Comparison of ENCODE assay signal across 20 cellular contexts in genomic region chr5:71589903-71590302, GRCh38. TPM values are rescaled to one million over a fixed set of nuclear protein-coding genes. Genes with fewer than 3 reads are reported as not detected.
DNase-seq lines count a peak whose midpoint lies in the region; ATAC-seq, FAIRE-seq and TF ChIP-seq lines count a peak whose summit lies in the region.
"Had no signal": no experiment of that assay in that cellular context is flagged by ENCODE, and none has a peak within 500 bp of the region (broad histone marks: within the 10 kb centered on the region; RNA-seq: fewer than 3 reads in every experiment).

No MANE protein-coding gene starts in this region.

- H3K4me3 Mint-ChIP-seq in activated CD4-positive, alpha-beta T cell treated with anti-CD3 and anti-CD28 coated beads, Interleukin-2, amount 10 ng/mL, durations not matched to agents 7 days and 5 days, result no peak overlapping the region

- no peaks in the 10 kb centered on the region for H3K27me3 ChIP-seq in H1 (replicated peaks in 1 of 4; ENCODE audit: control insufficient read depth in 3 of 4, extremely low read depth in 1 of 4, insufficient read depth in 3 of 4, low read length in 3 of 4)

- no peak overlapping the region for H2BK5ac ChIP-seq in H1 (ENCODE audit: low read depth, low read length)

- TF ChIP-seq CTCF in GM13976 (IDR thresholded peaks at IDR 0.05; ENCODE audit: borderline replicate concordance, control extremely low read depth, extremely low read depth, insufficient read depth, missing control alignments) (no peak), OCI-LY7 (conservative IDR thresholded peaks at IDR 0.05; ENCODE audit: low read length) (no peak), H1 (IDR thresholded peaks at IDR 0.05; ENCODE audit: control extremely low read depth in 1 of 3, insufficient read depth in 1 of 3, low read depth in 1 of 3, low read length in 3 of 3) (no peak), RWPE1 (conservative IDR thresholded peaks at IDR 0.05; ENCODE audit: low read depth) (no peak)

- WGBS in H1 (ENCODE audit: extremely low coverage in 1 of 2, insufficient coverage in 1 of 2, insufficient read length in 1 of 2, insufficient replicate concordance in 2 of 2, low coverage in 1 of 2, low lambda C conversion rate in 2 of 2, missing lambda C conversion rate in 1 of 2), 2 experiments, result 97% methylated on average over 2 of the region's 2 CpGs; no CpG with 5 or more reads in 1 of the 2 experiments

- H4K20me1 ChIP-seq in OCI-LY7 (ENCODE audit: insufficient read depth, low read length), result no peaks in the 10 kb centered on the region
- H4K20me1 ChIP-seq in H1 (replicated peaks in 1 of 2; ENCODE audit: control insufficient read depth in 1 of 2, insufficient read depth in 2 of 2, low read length in 2 of 2), result peaks cover 0 to 2% of the 10 kb centered on the region in 2 experiments

- H3K4me3 ChIP-seq in OCI-LY7 (ENCODE audit: low read depth, low read length, poor library complexity, severe bottlenecking), result no peak overlapping the region
- no peak overlapping the region for H3K4me3 ChIP-seq in H1 (ENCODE audit: extremely low read depth in 1 of 4, insufficient read depth in 2 of 4, low read depth in 3 of 4, low read length in 4 of 4)

- no peak overlapping the region for H3K4ac ChIP-seq in H1 (replicated peaks; ENCODE audit: insufficient read length, low read depth, low read length)

- H3K9me3 ChIP-seq in OCI-LY7 (ENCODE audit: low read length) (no peaks in the 10 kb centered on the region), H1 (ENCODE audit: insufficient read depth in 2 of 2, low read depth in 1 of 2, low read length in 1 of 2) (no peaks in the 10 kb centered on the region)

- in situ Hi-C loops in GM13976 (cut with MboI; ENCODE audit: low sequenced_read_pairs, unreplicated experiment), result no loop called here

- no peak overlapping the region for H2BK20ac ChIP-seq in H1 (ENCODE audit: low read length)

- no peak overlapping the region for H3K14ac ChIP-seq in H1 (ENCODE audit: insufficient read length)

- H3K23me2 ChIP-seq in H1 (ENCODE audit: low read depth, low read length), result peaks cover 6% of the 10 kb centered on the region

- H3K9me2 ChIP-seq in OCI-LY7 (ENCODE audit: insufficient read depth, low read length), result no peaks in the 10 kb centered on the region

- H3K79me1 ChIP-seq in H1 (ENCODE audit: low read depth, low read length), result no peaks in the 10 kb centered on the region; the same call in 1 of the 2 replicates

- POLR2A ChIA-PET in activated CD4-positive, alpha-beta T cell treated with anti-CD3 and anti-CD28 coated beads, Interleukin-2, amount 10 ng/mL, durations not matched to agents 7 days and 5 days (lab: Charles Lee), result no interaction called here
- POLR2A ChIA-PET in OCI-LY7 (lab: Charles Lee) (interaction anchor here (0.6 to 1.1 kb wide), 3 partner anchors 10 to 721 kb away, joined by 3 to 4 read pairs (median 4); no protein-coding TSS in a partner anchor), H1 (lab: Charles Lee; ENCODE audit: partially characterized antibody) (interaction anchor here (1.0 kb wide), 1 partner anchor 11 kb away, joined by 3 read pairs; no protein-coding TSS in a partner anchor), RWPE1 (lab: Yijun Ruan, JAX; ENCODE audit: low non-redundant PET) (no interaction called here)

- no peak overlapping the region for H4K8ac ChIP-seq in H1 (ENCODE audit: extremely low read depth, insufficient read depth, low read length)

- H3K36me3 ChIP-seq in OCI-LY7 (ENCODE audit: insufficient read depth, low read length) (peaks cover 15% of the 10 kb centered on the region), H1 (ENCODE audit: control insufficient read depth in 2 of 4, insufficient read depth in 4 of 4, low read length in 3 of 4) (peaks cover 0 to 5% (median 2%) of the 10 kb centered on the region in 4 experiments; a peak in 2 of 8 replicates)
- H3K36me3 ChIP-seq: WERI-Rb-1 had no signal

- no peak overlapping the region for H3K18ac ChIP-seq in H1 (ENCODE audit: extremely low read depth, low read length)

- intact Hi-C loops in OCI-LY7 (cut with micrococcal nuclease; ENCODE audit: unreplicated experiment), result no loop called here

- no peak overlapping the region for H4K91ac ChIP-seq in H1 (replicated peaks; ENCODE audit: insufficient read length, low read length)

- no peak overlapping the region for H2BK12ac ChIP-seq in H1 (ENCODE audit: low read depth, low read length)

- H2BK120ac ChIP-seq in H1 (replicated peaks; ENCODE audit: low read depth, low read length), result no peak overlapping the region

- no peak for TF ChIP-seq RAD21 in H1 (IDR thresholded peaks at IDR 0.05 in 1 of 2, conservative IDR thresholded peaks at IDR 0.05 in 1 of 2; ENCODE audit: low read depth in 2 of 2, low read length in 2 of 2)

- no peak overlapping the region for H2AK5ac ChIP-seq in H1 (ENCODE audit: low read depth, low read length)

- peak overlapping the region; percentile 15; the same call in 1 of the 2 replicates for H3K4me2 ChIP-seq in OCI-LY7 (ENCODE audit: low read length)
- no peak overlapping the region for H3K4me2 ChIP-seq in H1 (ENCODE audit: insufficient read depth in 1 of 2, low read depth in 2 of 2, low read length in 2 of 2)

- peaks cover 35% of the 10 kb centered on the region for H3K4me1 Mint-ChIP-seq in activated CD4-positive, alpha-beta T cell treated with anti-CD3 and anti-CD28 coated beads, Interleukin-2, amount 10 ng/mL, durations not matched to agents 7 days and 5 days

- ATAC-seq in GM21717 (IDR thresholded peaks at IDR 0.05; ENCODE audit: unreplicated experiment) (no peak), GM18907 (IDR thresholded peaks at IDR 0.05; ENCODE audit: unreplicated experiment) (no peak)
- ATAC-seq: right cardiac atrium had no signal

- no peak overlapping the region for H3K56ac ChIP-seq in H1 (replicated peaks; ENCODE audit: insufficient read length, low read depth, low read length)

- TF ChIP-seq POLR2A in H1 (IDR thresholded peaks at IDR 0.05; ENCODE audit: control extremely low read depth in 1 of 2, low read depth in 2 of 2, low read length in 2 of 2), result no peak

- no peak overlapping the region for H2BK15ac ChIP-seq in H1 (ENCODE audit: low read length)

- H3K27me3 Mint-ChIP-seq in activated CD4-positive, alpha-beta T cell treated with anti-CD3 and anti-CD28 coated beads, Interleukin-2, amount 10 ng/mL, durations not matched to agents 7 days and 5 days, result no peaks in the 10 kb centered on the region
- H3K27me3 Mint-ChIP-seq: CD8-positive, alpha-beta memory T cell; central memory CD8-positive, alpha-beta T cell had no signal

- no peak overlapping the region for H3K23ac ChIP-seq in H1 (ENCODE audit: insufficient read length)

- H4K5ac ChIP-seq in H1 (ENCODE audit: insufficient read length, low read depth, low read length), result no peak overlapping the region

- H2AFZ ChIP-seq in OCI-LY7 (ENCODE audit: low read length) (no peak overlapping the region), H1 (ENCODE audit: low read length) (no peak overlapping the region)

- no peak for DNase-seq in activated CD4-positive, alpha-beta T cell treated with anti-CD3 and anti-CD28 coated beads, Interleukin-2, amount 10 ng/mL, durations not matched to agents 7 days and 5 days
- DNase-seq in activated CD4-positive, alpha-beta T cell treated with anti-CD3 and anti-CD28 coated beads, Interleukin-2, amount 50 U/mL, for 4 hours, result no peak
- DNase-seq in GM13976 (ENCODE audit: low spot score), result peak; percentile 47
- DNase-seq in OCI-LY7 (ENCODE audit: low spot score), result no peak
- no peak for DNase-seq in H1 (ENCODE audit: low read depth in 1 of 2, low spot score in 2 of 2)
- no peak for DNase-seq in RWPE1 (ENCODE audit: low spot score)
- DNase-seq: activated CD8-positive, alpha-beta memory T cell treated with anti-CD3 and anti-CD28 coated beads, Interleukin-2, amount 50 U/mL, for 4 hours; CD8-positive, alpha-beta memory T cell; EL; islet precursor cell; mesendoderm; NCI-H2029 treated with DMSO at 0.1 percent for 48 hours; NCI-H526; right cardiac atrium; SW 1271; WERI-Rb-1 had no signal

- BruUV-seq in OCI-LY7 (replicated peaks; lab: Mats Ljungman, UMichigan), result no TSS peak

- no peaks in the 10 kb centered on the region for H3K9me3 Mint-ChIP-seq in activated CD4-positive, alpha-beta T cell treated with anti-CD3 and anti-CD28 coated beads, Interleukin-2, amount 10 ng/mL, durations not matched to agents 7 days and 5 days
- H3K9me3 Mint-ChIP-seq: CD8-positive, alpha-beta memory T cell; central memory CD8-positive, alpha-beta T cell had no signal

- CTCF ChIA-PET in activated CD4-positive, alpha-beta T cell treated with anti-CD3 and anti-CD28 coated beads, Interleukin-2, amount 10 ng/mL, durations not matched to agents 7 days and 5 days (lab: Charles Lee), result interaction anchor here (0.9 to 5.5 kb wide), 2 partner anchors 11 to 48 kb away, joined by 3 to 47 read pairs; no protein-coding TSS in a partner anchor
- CTCF ChIA-PET in OCI-LY7 (lab: Charles Lee; ENCODE audit: unreplicated experiment), result no interaction called here
- CTCF ChIA-PET in H1 (lab: Charles Lee; ENCODE audit: partially characterized antibody), result interaction anchor here (1.4 to 2.2 kb wide), 3 partner anchors 10 to 168 kb away, joined by 4 to 13 read pairs (median 4); no protein-coding TSS in a partner anchor
- CTCF ChIA-PET in RWPE1 (lab: Yijun Ruan, JAX), result interaction anchor here (4.1 kb wide), 1 partner anchor 11 kb away, joined by 18 read pairs; no protein-coding TSS in a partner anchor

- no peak for FAIRE-seq in H1 (lab: Jason Lieb, UNC)
- FAIRE-seq: RCC 7860 had no signal

- H3K27ac ChIP-seq in OCI-LY7 (ENCODE audit: low read depth, low read length, poor library complexity, severe bottlenecking) (no peak overlapping the region), H1 (ENCODE audit: low read depth, low read length) (peak overlapping the region; percentile 19; the same call in 1 of the 2 replicates), RWPE1 (no peak overlapping the region)
- H3K27ac ChIP-seq: WERI-Rb-1 had no signal

- no peak for TF ChIP-seq EP300 in H1 (IDR thresholded peaks at IDR 0.05; ENCODE audit: borderline replicate concordance in 1 of 2, low read depth in 2 of 2, low read length in 2 of 2)

- H3K36me3 Mint-ChIP-seq in activated CD4-positive, alpha-beta T cell treated with anti-CD3 and anti-CD28 coated beads, Interleukin-2, amount 10 ng/mL, durations not matched to agents 7 days and 5 days (ENCODE audit: low read depth), result peaks cover 8% of the 10 kb centered on the region

- H3K79me2 ChIP-seq in OCI-LY7 (ENCODE audit: insufficient read depth, low read depth, low read length) (peaks cover 30% of the 10 kb centered on the region; the same call in 1 of the 2 replicates), H1 (ENCODE audit: control insufficient read depth in 1 of 2, insufficient read depth in 2 of 2, low read length in 2 of 2) (peaks cover 5 to 59% of the 10 kb centered on the region in 2 experiments)

- H3K27ac Mint-ChIP-seq in activated CD4-positive, alpha-beta T cell treated with anti-CD3 and anti-CD28 coated beads, Interleukin-2, amount 10 ng/mL, durations not matched to agents 7 days and 5 days, result peak overlapping the region; percentile 6

- H3K4me1 ChIP-seq in OCI-LY7 (ENCODE audit: insufficient read depth, low read length, poor library complexity, severe bottlenecking) (peaks cover 19% of the 10 kb centered on the region), H1 (replicated peaks in 1 of 4; ENCODE audit: control insufficient read depth in 3 of 4, insufficient read depth in 4 of 4, low read length in 3 of 4) (peaks cover 0 to 9% (median 0%) of the 10 kb centered on the region in 4 experiments; a peak in 3 of 7 replicates)

- H3K9ac ChIP-seq in H1 (replicated peaks in 1 of 4; ENCODE audit: extremely low read depth in 1 of 4, low read depth in 3 of 4, low read length in 3 of 4), result no peak overlapping the region

RNA-seq across cellular contexts. Expression of gene MCCC2, which starts 2.8 kb away (rescaled TPM):
- total RNA-seq in activated CD4-positive, alpha-beta T cell treated with anti-CD3 and anti-CD28 coated beads, Interleukin-2, amount 10 ng/mL, durations not matched to agents 7 days and 5 days, result 10 to 100 TPM; 40.0 to 40.1 TPM
- total RNA-seq in OCI-LY7 (2014; rRNA removed; shearing (Covaris generic)), result 25.9 and 34.7 TPM in 2 replicates
- 61.2 TPM in 2 replicates for total RNA-seq in OCI-LY7 (2022)
- 71.4 and 71.7 TPM in 2 replicates for total RNA-seq in H1 (2021; fragmentation: NEBNext Ultra II Directional; extraction: Animal tissue kit (Norgen Biotek cat#: 25700))
- polyA plus RNA-seq in H1 (2011; rRNA removed), result 60.6 and 86.6 TPM in 2 replicates
- 55.4 TPM for polyA plus RNA-seq in H1 (2011; cell fraction: cytosol; rRNA removed)
- polyA plus RNA-seq in H1 (2011; cell fraction: nucleus; rRNA removed), result 35.4 TPM
- polyA plus RNA-seq in H1 (2012, experiment 1 of 2), result 49.7 to 72.0 TPM (median 59.3 TPM) in 4 replicates
- 22.6 TPM for polyA plus RNA-seq in H1 (2012, experiment 2 of 2)
- polyA plus RNA-seq in H1 (2013, experiment 1 of 2), result 51.5 TPM
- polyA plus RNA-seq in H1 (2013, experiment 2 of 2), result 50.1 TPM
- 53.6 and 101 TPM in 2 replicates for polyA minus RNA-seq in H1 (2011; rRNA and poly(A)+ RNA removed)
- 36.5 TPM for polyA minus RNA-seq in H1 (2011; cell fraction: cytosol; rRNA and poly(A)+ RNA removed)
- 46.2 TPM for polyA minus RNA-seq in H1 (2011; cell fraction: nucleus; rRNA and poly(A)+ RNA removed)

Comparison
In these comparisons a context has a peak if more than half of its experiments do, and no peak if none do; other contexts are left out.
1. POLR2A ChIA-PET loops: an anchor here in OCI-LY7 (0.6 to 1.1 kb wide) and H1 (1.0 kb wide); none called in activated CD4-positive, alpha-beta T cell treated with anti-CD3 and anti-CD28 coated beads, Interleukin-2, amount 10 ng/mL, durations not matched to agents 7 days and 5 days and RWPE1.